ENCODE assay signal across 30 cellular contexts in the genomic region with DNA sequence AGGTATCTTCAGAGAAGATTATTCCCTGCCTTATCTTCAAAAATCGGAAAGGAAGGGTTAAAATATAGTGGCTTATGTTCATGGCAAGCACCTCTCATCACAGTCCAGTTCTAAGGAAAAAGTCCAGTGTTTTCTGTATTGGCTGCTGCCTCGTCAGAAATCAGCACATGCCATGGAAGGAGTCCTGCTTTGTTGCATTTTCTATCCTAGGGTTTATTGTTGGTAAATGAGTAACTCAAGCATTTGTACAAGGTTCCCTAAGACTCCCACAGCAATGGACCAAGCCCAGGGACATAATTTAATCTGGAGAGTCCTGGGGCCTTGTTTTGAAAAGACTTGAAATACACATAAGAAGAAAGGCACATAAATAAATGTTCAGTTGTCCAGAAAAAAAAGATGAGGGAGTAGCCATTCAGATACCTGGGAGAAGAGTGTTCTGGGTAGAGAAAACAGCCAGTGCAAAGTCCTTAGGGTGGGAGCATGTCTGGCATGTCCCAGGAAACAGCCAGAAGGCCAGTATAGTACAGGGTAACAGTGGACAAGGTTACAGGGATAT. TPM values are rescaled to one million over a fixed set of nuclear protein-coding genes. Genes with fewer than 3 reads are reported as not detected.
DNase-seq lines count a peak whose midpoint lies in the region; ATAC-seq and TF ChIP-seq lines count a peak whose summit lies in the region.
"Had no signal": no experiment of that assay in that cellular context is flagged by ENCODE, and none has a peak within 500 bp of the region (broad histone marks: within the 10 kb centered on the region; RNA-seq: fewer than 3 reads in every experiment).

No MANE protein-coding gene starts in this region.

- CTCF ChIA-PET in WTC11 (lab: Charles Lee) = no interaction called here

- H3K4me1 Mint-ChIP-seq in WTC11 = peaks cover 8% of the 10 kb centered on the region
- H3K4me1 Mint-ChIP-seq in nephron = peaks cover 14% of the 10 kb centered on the region
- H3K4me1 Mint-ChIP-seq: B cell had no signal

- WGBS in transverse colon (ENCODE audit: low coverage in 1 of 2), 2 donors = 55 to 58% methylated on average over 2 of the region's 2 CpGs

- H3K4me3 ChIP-seq in transverse colon = no peak overlapping the region
- no peak overlapping the region for H3K4me3 ChIP-seq in upper lobe of right lung
- H3K4me3 ChIP-seq: A549, GM12878, GM23338, HAP-1, K562 had no signal

- DNase-seq in WTC11 (ENCODE audit: low spot score) (no peak), left colon (peak; percentile 31 to 58), transverse colon (peak; percentile 42), upper lobe of right lung (no peak), cerebellar nuclear complex (lab: John Stamatoyannopoulos, UW) (no peak), NOMO-1 treated with DMSO at 0.1 percent for 48 hours (lab: John Stamatoyannopoulos, UW; ENCODE audit: unreplicated experiment) (no peak)
- DNase-seq: CD8-positive, alpha-beta T cell; DMS 273 treated with DMSO at 0.1 percent for 48 hours; DMS79; EL; GDM1; HFFc6; Kasumi-1; NCI-H1105 treated with DMSO at 0.1 percent for 48 hours; NCI-H146; NCI-H1930; NCI-H2107; NCI-H446; NCI-H524 treated with DMSO at 0.1 percent for 48 hours; NCI-H774; PC-3; SK-N-SH had no signal

- TF ChIP-seq EP300 in transverse colon (IDR thresholded peaks at IDR 0.05; ENCODE audit: low read depth) = no peak

- H3K36me3 Mint-ChIP-seq in WTC11 (peaks cover 3% of the 10 kb centered on the region; the same call in 1 of the 2 replicates), nephron (ENCODE audit: low read depth) (peaks cover 30% of the 10 kb centered on the region)

- no peak for ATAC-seq in WTC11
- ATAC-seq in left colon = peak; percentile 95
- ATAC-seq in upper lobe of right lung = no peak
- ATAC-seq: A549; CD8-positive, alpha-beta T cell; GM12878; GM23338; K562; PC-3 had no signal

- no peaks in the 10 kb centered on the region for H3K27me3 ChIP-seq in transverse colon
- H3K27me3 ChIP-seq in upper lobe of right lung = no peaks in the 10 kb centered on the region

- no peak for TF ChIP-seq CTCF in WTC11 (IDR thresholded peaks at IDR 0.05)
- no peak for TF ChIP-seq CTCF in nephron (IDR thresholded peaks at IDR 0.05; ENCODE audit: unreplicated experiment in 3 of 3)
- no peak for TF ChIP-seq CTCF in transverse colon (IDR thresholded peaks at IDR 0.05)
- no peak for TF ChIP-seq CTCF in upper lobe of right lung (IDR thresholded peaks at IDR 0.05)

- intact Hi-C loops in left colon (cut with DNase I, micrococcal nuclease) (no loop called here), transverse colon (cut with DNase I; ENCODE audit: low total_unique reads) (no loop called here), upper lobe of right lung (cut with DNase I) (no loop called here)

- H3K9me3 ChIP-seq in transverse colon (no peaks in the 10 kb centered on the region), upper lobe of right lung (no peaks in the 10 kb centered on the region)
- H3K9me3 ChIP-seq: A549, HAP-1, SK-N-SH had no signal

- no peaks in the 10 kb centered on the region for H3K9me3 Mint-ChIP-seq in WTC11
- H3K9me3 Mint-ChIP-seq in nephron = no peaks in the 10 kb centered on the region
- H3K9me3 Mint-ChIP-seq: CD8-positive, alpha-beta T cell; GM23338; HFFc6 had no signal

- no peak overlapping the region for H3K4me3 Mint-ChIP-seq in WTC11
- H3K4me3 Mint-ChIP-seq in nephron = no peak overlapping the region
- H3K4me3 Mint-ChIP-seq: B cell; CD8-positive, alpha-beta T cell; GM23338; HFFc6 had no signal

- H3K4me1 ChIP-seq in transverse colon = peaks cover 6 to 53% (median 30%) of the 10 kb centered on the region in 4 donors
- H3K4me1 ChIP-seq in upper lobe of right lung = peaks cover 15% of the 10 kb centered on the region

- POLR2A ChIA-PET in WTC11 (lab: Charles Lee) = no interaction called here

- 0 out of 2 replicates have a peak overlapping the region, but pooled peaks have one; percentile 57 for H3K27ac Mint-ChIP-seq in WTC11
- peak overlapping the region; percentile 67 to 96 (median 90) for H3K27ac Mint-ChIP-seq in nephron
- H3K27ac Mint-ChIP-seq: B cell; CD8-positive, alpha-beta T cell; GM23338; HFFc6 had no signal

- H3K36me3 ChIP-seq in transverse colon (peaks cover 0 to 11% (median 5%) of the 10 kb centered on the region in 4 donors), upper lobe of right lung (peaks cover 17% of the 10 kb centered on the region)
- H3K36me3 ChIP-seq: HAP-1 had no signal

- no peak for TF ChIP-seq POLR2A in transverse colon (IDR thresholded peaks at IDR 0.05)

- H3K27me3 Mint-ChIP-seq in WTC11 (ENCODE audit: low read depth) = no peaks in the 10 kb centered on the region
- no peaks in the 10 kb centered on the region for H3K27me3 Mint-ChIP-seq in nephron (ENCODE audit: low read depth)
- H3K27me3 Mint-ChIP-seq: B cell had no signal

- in situ Hi-C loops in transverse colon (cut with MboI; ENCODE audit: low pct_ligation_motif_present in 1 of 4, low pct_unique_long_range_greater_than_20kb in 1 of 4, low sequenced_read_pairs in 3 of 4) = no loop called here

- H3K27ac ChIP-seq in transverse colon (peak overlapping the region; percentile 64 to 75 (median 68)), upper lobe of right lung (no peak overlapping the region)
- H3K27ac ChIP-seq: A549, C4-2B had no signal

TF ChIP-seq in WTC11, 78 proteins besides CTCF, POLR2A, EP300 and RAD21:
- TF ChIP-seq, protein P1, sequence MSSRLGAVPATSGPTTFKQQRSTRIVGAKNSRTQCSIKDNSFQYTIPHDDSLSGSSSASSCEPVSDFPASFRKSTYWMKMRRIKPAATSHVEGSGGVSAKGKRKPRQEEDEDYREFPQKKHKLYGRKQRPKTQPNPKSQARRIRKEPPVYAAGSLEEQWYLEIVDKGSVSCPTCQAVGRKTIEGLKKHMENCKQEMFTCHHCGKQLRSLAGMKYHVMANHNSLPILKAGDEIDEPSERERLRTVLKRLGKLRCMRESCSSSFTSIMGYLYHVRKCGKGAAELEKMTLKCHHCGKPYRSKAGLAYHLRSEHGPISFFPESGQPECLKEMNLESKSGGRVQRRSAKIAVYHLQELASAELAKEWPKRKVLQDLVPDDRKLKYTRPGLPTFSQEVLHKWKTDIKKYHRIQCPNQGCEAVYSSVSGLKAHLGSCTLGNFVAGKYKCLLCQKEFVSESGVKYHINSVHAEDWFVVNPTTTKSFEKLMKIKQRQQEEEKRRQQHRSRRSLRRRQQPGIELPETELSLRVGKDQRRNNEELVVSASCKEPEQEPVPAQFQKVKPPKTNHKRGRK (CRISPR knock-in tag; IDR thresholded peaks at IDR 0.05; ENCODE audit: borderline replicate concordance) = no peak
- no peak for TF ChIP-seq KAT7 (CRISPR knock-in tag; IDR thresholded peaks at IDR 0.05; ENCODE audit: borderline replicate concordance)
- TF ChIP-seq, protein P2, sequence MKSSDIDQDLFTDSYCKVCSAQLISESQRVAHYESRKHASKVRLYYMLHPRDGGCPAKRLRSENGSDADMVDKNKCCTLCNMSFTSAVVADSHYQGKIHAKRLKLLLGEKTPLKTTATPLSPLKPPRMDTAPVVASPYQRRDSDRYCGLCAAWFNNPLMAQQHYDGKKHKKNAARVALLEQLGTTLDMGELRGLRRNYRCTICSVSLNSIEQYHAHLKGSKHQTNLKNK (CRISPR knock-in tag; IDR thresholded peaks at IDR 0.05) = no peak
- TF ChIP-seq TCF7 (CRISPR knock-in tag; IDR thresholded peaks at IDR 0.05; ENCODE audit: low read depth) = no peak
- no peak for TF ChIP-seq RORB (CRISPR knock-in tag; IDR thresholded peaks at IDR 0.05)
- TF ChIP-seq, protein P3, sequence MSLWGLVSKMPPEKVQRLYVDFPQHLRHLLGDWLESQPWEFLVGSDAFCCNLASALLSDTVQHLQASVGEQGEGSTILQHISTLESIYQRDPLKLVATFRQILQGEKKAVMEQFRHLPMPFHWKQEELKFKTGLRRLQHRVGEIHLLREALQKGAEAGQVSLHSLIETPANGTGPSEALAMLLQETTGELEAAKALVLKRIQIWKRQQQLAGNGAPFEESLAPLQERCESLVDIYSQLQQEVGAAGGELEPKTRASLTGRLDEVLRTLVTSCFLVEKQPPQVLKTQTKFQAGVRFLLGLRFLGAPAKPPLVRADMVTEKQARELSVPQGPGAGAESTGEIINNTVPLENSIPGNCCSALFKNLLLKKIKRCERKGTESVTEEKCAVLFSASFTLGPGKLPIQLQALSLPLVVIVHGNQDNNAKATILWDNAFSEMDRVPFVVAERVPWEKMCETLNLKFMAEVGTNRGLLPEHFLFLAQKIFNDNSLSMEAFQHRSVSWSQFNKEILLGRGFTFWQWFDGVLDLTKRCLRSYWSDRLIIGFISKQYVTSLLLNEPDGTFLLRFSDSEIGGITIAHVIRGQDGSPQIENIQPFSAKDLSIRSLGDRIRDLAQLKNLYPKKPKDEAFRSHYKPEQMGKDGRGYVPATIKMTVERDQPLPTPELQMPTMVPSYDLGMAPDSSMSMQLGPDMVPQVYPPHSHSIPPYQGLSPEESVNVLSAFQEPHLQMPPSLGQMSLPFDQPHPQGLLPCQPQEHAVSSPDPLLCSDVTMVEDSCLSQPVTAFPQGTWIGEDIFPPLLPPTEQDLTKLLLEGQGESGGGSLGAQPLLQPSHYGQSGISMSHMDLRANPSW (CRISPR knock-in tag; conservative IDR thresholded peaks at IDR 0.05; ENCODE audit: low read depth) = no peak
- TF ChIP-seq, protein P4, sequence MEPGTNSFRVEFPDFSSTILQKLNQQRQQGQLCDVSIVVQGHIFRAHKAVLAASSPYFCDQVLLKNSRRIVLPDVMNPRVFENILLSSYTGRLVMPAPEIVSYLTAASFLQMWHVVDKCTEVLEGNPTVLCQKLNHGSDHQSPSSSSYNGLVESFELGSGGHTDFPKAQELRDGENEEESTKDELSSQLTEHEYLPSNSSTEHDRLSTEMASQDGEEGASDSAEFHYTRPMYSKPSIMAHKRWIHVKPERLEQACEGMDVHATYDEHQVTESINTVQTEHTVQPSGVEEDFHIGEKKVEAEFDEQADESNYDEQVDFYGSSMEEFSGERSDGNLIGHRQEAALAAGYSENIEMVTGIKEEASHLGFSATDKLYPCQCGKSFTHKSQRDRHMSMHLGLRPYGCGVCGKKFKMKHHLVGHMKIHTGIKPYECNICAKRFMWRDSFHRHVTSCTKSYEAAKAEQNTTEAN (CRISPR knock-in tag; IDR thresholded peaks at IDR 0.05) = no peak
- no peak for TF ChIP-seq CBFB (CRISPR knock-in tag; IDR thresholded peaks at IDR 0.05; ENCODE audit: low read depth)
- no peak for TF ChIP-seq ZNF416 (CRISPR knock-in tag; IDR thresholded peaks at IDR 0.05)
- TF ChIP-seq, protein P5, sequence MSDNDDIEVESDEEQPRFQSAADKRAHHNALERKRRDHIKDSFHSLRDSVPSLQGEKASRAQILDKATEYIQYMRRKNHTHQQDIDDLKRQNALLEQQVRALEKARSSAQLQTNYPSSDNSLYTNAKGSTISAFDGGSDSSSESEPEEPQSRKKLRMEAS (CRISPR knock-in tag; IDR thresholded peaks at IDR 0.05) = no peak
- TF ChIP-seq ZNF396 (CRISPR knock-in tag; IDR thresholded peaks at IDR 0.05; ENCODE audit: borderline replicate concordance) = no peak
- TF ChIP-seq NFATC4 (CRISPR knock-in tag; IDR thresholded peaks at IDR 0.05) = no peak
- TF ChIP-seq SP1 (CRISPR knock-in tag; conservative IDR thresholded peaks at IDR 0.05) = no peak

RNA-seq across cellular contexts. Expression of a gene that starts 26.4 kb away (rescaled TPM):
- 7.7 to 10.5 TPM (median 8.5 TPM) in 3 replicates for total RNA-seq in WTC11 (2021)
- total RNA-seq in left colon = 10 to 100 TPM; 87.6 to 89.1 TPM
- total RNA-seq in transverse colon = 100 to 1,000 TPM in 3 of 4 donors, 10 to 100 TPM in 1; 59.1 to 287 (median 154) TPM
- 73.4 TPM for total RNA-seq in upper lobe of right lung

Comparison
In these comparisons a context has a peak if more than half of its experiments do, and no peak if none do; other contexts are left out.
1. DNase-seq: peak in left colon (2 of 2) and transverse colon (single experiment); none in WTC11 (single experiment), upper lobe of right lung (single experiment), cerebellar nuclear complex (0 of 2) and NOMO-1 treated with DMSO at 0.1 percent for 48 hours (single experiment).